In genomic region chr11:128481135-128481534, GRCh38 we compare ENCODE assay signal across 8 cellular contexts.
DNase-seq lines count a peak whose midpoint lies in the region; ATAC-seq and TF ChIP-seq lines count a peak whose summit lies in the region.

No MANE protein-coding gene starts in this region.

- CTCF ChIA-PET in OCI-LY7 (lab: Charles Lee; ENCODE audit: unreplicated experiment): no interaction called here

- peak overlapping the region; percentile 55 to 89 (median 82) for H3K4me3 Mint-ChIP-seq in CD4-positive, CD25-positive, alpha-beta regulatory T cell
- peak overlapping the region; percentile 65 for H3K4me3 Mint-ChIP-seq in endothelial cell (ENCODE audit: unreplicated experiment)

- no peak overlapping the region for H3K4me2 ChIP-seq in OCI-LY7 (ENCODE audit: low read length)

- H3K36me3 ChIP-seq in CD4-positive, CD25-positive, alpha-beta regulatory T cell (ENCODE audit: control insufficient read depth, insufficient read depth, low read length): peaks cover 93% of the 10 kb centered on the region
- H3K36me3 ChIP-seq in OCI-LY7 (ENCODE audit: insufficient read depth, low read length) (peaks cover 100% of the 10 kb centered on the region), neutrophil (peaks cover 67% of the 10 kb centered on the region)

- no peaks in the 10 kb centered on the region for H3K9me3 ChIP-seq in CD4-positive, CD25-positive, alpha-beta regulatory T cell (ENCODE audit: control insufficient read depth in 2 of 2, low read length in 2 of 2)
- no peaks in the 10 kb centered on the region for H3K9me3 ChIP-seq in OCI-LY7 (ENCODE audit: low read length)
- no peaks in the 10 kb centered on the region for H3K9me3 ChIP-seq in neutrophil

- no peak for ATAC-seq in CD4-positive, CD25-positive, alpha-beta regulatory T cell (ENCODE audit: low read depth in 2 of 2)
- ATAC-seq in GM21825 (IDR thresholded peaks at IDR 0.05; ENCODE audit: unreplicated experiment): no peak

- no peaks in the 10 kb centered on the region for H3K27me3 ChIP-seq in CD4-positive, CD25-positive, alpha-beta regulatory T cell (ENCODE audit: control insufficient read depth, insufficient read depth, low read length)
- no peaks in the 10 kb centered on the region for H3K27me3 ChIP-seq in neutrophil

- peaks cover 3% of the 10 kb centered on the region; the same call in 1 of the 2 replicates for H4K20me1 ChIP-seq in OCI-LY7 (ENCODE audit: insufficient read depth, low read length)

- POLR2A ChIA-PET in OCI-LY7 (lab: Charles Lee): interaction anchor here (1.6 kb wide), 1 partner anchor 11 kb away, joined by 5 read pairs; no protein-coding TSS in a partner anchor

- peak overlapping the region; percentile 97 for H3K27ac ChIP-seq in CD4-positive, CD25-positive, alpha-beta regulatory T cell (ENCODE audit: insufficient read depth, low read length, poor library complexity, severe bottlenecking)
- H3K27ac ChIP-seq in OCI-LY7 (ENCODE audit: low read depth, low read length, poor library complexity, severe bottlenecking) (peak overlapping the region; percentile 12), neutrophil (peak overlapping the region; percentile 51)

- peaks cover 100% of the 10 kb centered on the region for H3K79me2 ChIP-seq in OCI-LY7 (ENCODE audit: insufficient read depth, low read depth, low read length)

- H3K4me1 ChIP-seq in CD4-positive, CD25-positive, alpha-beta regulatory T cell (ENCODE audit: control insufficient read depth, insufficient read depth, low read length, poor library complexity, severe bottlenecking): peaks cover 98% of the 10 kb centered on the region
- H3K4me1 ChIP-seq in OCI-LY7 (ENCODE audit: insufficient read depth, low read length, poor library complexity, severe bottlenecking) (peaks cover 85% of the 10 kb centered on the region), neutrophil (ENCODE audit: control insufficient read depth in 1 of 2, insufficient read depth in 1 of 2, low read depth in 1 of 2, low read length in 1 of 2) (peaks cover 38 to 39% of the 10 kb centered on the region in 2 experiments)

- DNase-seq in CD4-positive, CD25-positive, alpha-beta regulatory T cell: no peak
- DNase-seq in OCI-LY7 (ENCODE audit: low spot score) (no peak), endothelial cell (ENCODE audit: low spot score) (no peak), iPS-NIHi7 (ENCODE audit: extremely low spot score) (no peak), SK-N-DZ (ENCODE audit: low spot score) (no peak)
- no peak for DNase-seq in effector CD8-positive, alpha-beta T cell (lab: John Stamatoyannopoulos, UW)

- no TSS peak for BruUV-seq in OCI-LY7 (replicated peaks; lab: Mats Ljungman, UMichigan)

- no peak for TF ChIP-seq CTCF in OCI-LY7 (conservative IDR thresholded peaks at IDR 0.05; ENCODE audit: low read length)
- no peak for TF ChIP-seq CTCF in endothelial cell (IDR thresholded peaks at IDR 0.05; ENCODE audit: unreplicated experiment)
- no peak for TF ChIP-seq CTCF in neutrophil (IDR thresholded peaks at IDR 0.05)

- H3K4me3 ChIP-seq in CD4-positive, CD25-positive, alpha-beta regulatory T cell (ENCODE audit: low read depth, low read length): peak overlapping the region; percentile 76
- H3K4me3 ChIP-seq in OCI-LY7 (ENCODE audit: low read depth, low read length, poor library complexity, severe bottlenecking) (no peak overlapping the region), neutrophil (ENCODE audit: low read depth in 1 of 2, low read length in 1 of 2) (no peak overlapping the region)

- H2AFZ ChIP-seq in OCI-LY7 (ENCODE audit: low read length): no peak overlapping the region

- H3K9me2 ChIP-seq in OCI-LY7 (ENCODE audit: insufficient read depth, low read length): no peaks in the 10 kb centered on the region

- H3K4me1 Mint-ChIP-seq in CD4-positive, CD25-positive, alpha-beta regulatory T cell: peaks cover 55 to 100% (median 96%) of the 10 kb centered on the region in 4 donors
- peaks cover 34% of the 10 kb centered on the region for H3K4me1 Mint-ChIP-seq in endothelial cell (ENCODE audit: unreplicated experiment)

- H3K36me3 Mint-ChIP-seq in CD4-positive, CD25-positive, alpha-beta regulatory T cell: peaks cover 92% of the 10 kb centered on the region
- peaks cover 83% of the 10 kb centered on the region for H3K36me3 Mint-ChIP-seq in endothelial cell (ENCODE audit: low read depth, unreplicated experiment)

- H3K27ac Mint-ChIP-seq in CD4-positive, CD25-positive, alpha-beta regulatory T cell: peak overlapping the region; percentile 95 to 99 (median 98)
- no peak overlapping the region for H3K27ac Mint-ChIP-seq in endothelial cell (ENCODE audit: unreplicated experiment)

- no peaks in the 10 kb centered on the region for H3K9me3 Mint-ChIP-seq in CD4-positive, CD25-positive, alpha-beta regulatory T cell
- H3K9me3 Mint-ChIP-seq in endothelial cell (ENCODE audit: unreplicated experiment): no peaks in the 10 kb centered on the region

- no peaks in the 10 kb centered on the region for H3K27me3 Mint-ChIP-seq in CD4-positive, CD25-positive, alpha-beta regulatory T cell
- H3K27me3 Mint-ChIP-seq in endothelial cell (ENCODE audit: unreplicated experiment): no peaks in the 10 kb centered on the region

- intact Hi-C loops in OCI-LY7 (cut with micrococcal nuclease; ENCODE audit: unreplicated experiment): no loop called here

Comparison
In these comparisons a context has a peak if more than half of its experiments do, and no peak if none do; other contexts are left out.
1. H3K27ac ChIP-seq: peak in every context shown above with its lines; median percentile 97 in CD4-positive, CD25-positive, alpha-beta regulatory T cell; 51 in neutrophil; 12 in OCI-LY7.